Comparison of ENCODE assay signal across 29 cellular contexts in the genomic region with DNA sequence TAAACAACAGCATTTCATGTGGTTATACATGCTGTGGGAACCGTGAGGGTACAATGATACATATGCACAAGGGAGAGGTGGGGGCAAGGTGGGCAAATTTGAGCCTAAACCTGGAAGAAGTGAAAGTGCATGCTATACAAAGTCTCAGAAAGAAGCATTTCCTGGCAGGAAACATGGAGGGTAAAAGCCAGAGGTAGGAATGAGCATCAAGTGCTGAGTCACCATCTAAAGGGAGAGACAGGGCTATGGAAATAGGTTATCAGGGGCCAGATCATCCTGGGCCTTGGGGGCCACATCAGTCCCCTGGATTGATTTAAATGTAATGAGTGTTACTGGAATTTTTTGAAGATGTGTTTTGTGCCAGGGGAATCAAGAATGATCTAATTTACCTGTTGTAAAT.
"Had no signal": no experiment of that assay in that cellular context is flagged by ENCODE, and none has a peak within 500 bp of the region (broad histone marks: within the 10 kb centered on the region; RNA-seq: fewer than 3 reads in every experiment).

No MANE protein-coding gene starts in this region.

- H3K27me3 ChIP-seq: testis, vagina had no signal

- H3K4me3 ChIP-seq: hepatocyte, mucosa of descending colon, smooth muscle cell, testis, vagina had no signal

- H3K9me3 ChIP-seq: mucosa of descending colon, testis, vagina had no signal

- DNase-seq: activated CD4-positive, alpha-beta T cell treated with anti-CD3 and anti-CD28 coated beads, Interleukin-2, amount 10 ng/mL, durations not matched to agents 7 days and 5 days; activated CD4-positive, CD25-positive, alpha-beta regulatory T cell treated with anti-CD3 and anti-CD28 coated beads, Interleukin-2, amount 50 U/mL, for 72 hours; activated CD8-positive, alpha-beta T cell treated with anti-CD3 and anti-CD28 coated beads, Interleukin-2, amount 10 ng/mL, durations not matched to agents 7 days and 5 days; activated gamma-delta T cell treated with Interleukin-2 at 50 U/mL for 16 hours; aorta; caudate nucleus; dermis blood vessel endothelial cell; effector CD8-positive, alpha-beta T cell; glutamatergic neuron; left colon; mucosa of descending colon; nephron progenitor cell; nucleus accumbens; posterior cingulate gyrus; stimulated activated CD4-positive, alpha-beta T cell treated with anti-CD3 and anti-CD28 coated beads, Interleukin-15, amount 100 ng/mL, for 24 hours; testis; trophoblast cell; WERI-Rb-1 had no signal

- H3K27me3 Mint-ChIP-seq: activated CD4-positive, alpha-beta T cell treated with anti-CD3 and anti-CD28 coated beads, Interleukin-2, amount 10 ng/mL, durations not matched to agents 7 days and 5 days; brain; stimulated activated memory B cell treated with anti-CD40 and anti-IgM and Interleukin-4, amounts not matched to agents 10 μg/mL and 1 μg/mL and 100 μg/mL, for 72 hours had no signal

- H3K4me1 Mint-ChIP-seq: activated CD4-positive, alpha-beta T cell treated with anti-CD3 and anti-CD28 coated beads, Interleukin-2, amount 10 ng/mL, durations not matched to agents 7 days and 5 days; brain; memory B cell; nephron progenitor cell; stimulated activated memory B cell treated with anti-CD40 and anti-IgM and Interleukin-4, amounts not matched to agents 10 μg/mL and 1 μg/mL and 100 μg/mL, for 72 hours had no signal

- H3K4me3 Mint-ChIP-seq: activated CD4-positive, alpha-beta T cell treated with anti-CD3 and anti-CD28 coated beads, Interleukin-2, amount 10 ng/mL, durations not matched to agents 7 days and 5 days; activated CD8-positive, alpha-beta T cell treated with anti-CD3 and anti-CD28 coated beads, Interleukin-2, amount 10 ng/mL, durations not matched to agents 7 days and 5 days; activated T-helper 1 cell treated with anti-CD3 and anti-CD28 coated beads, Interleukin-12 subunit alpha, Interleukin-12 subunit beta, Interleukin-2, Interleukin-4 antibody, amounts not matched to agents 30 ng/mL and 10 ng/mL and 1 ng/mL, durations not matched to agents 14 hours and 24 hours and 36 hours; brain; memory B cell; nephron progenitor cell; stimulated activated memory B cell treated with anti-CD40 and anti-IgM and Interleukin-4, amounts not matched to agents 10 μg/mL and 1 μg/mL and 100 μg/mL, for 72 hours had no signal

- H3K27ac ChIP-seq: hepatocyte, testis, vagina, WERI-Rb-1 had no signal

- FAIRE-seq: frontal cortex, islet of Langerhans, TTC549 had no signal

- H3K36me3 Mint-ChIP-seq: activated naive CD4-positive, alpha-beta T cell treated with anti-CD3 and anti-CD28 coated beads, Interleukin-2, amount 50 U/mL, for 72 hours; brain; memory B cell; stimulated activated memory B cell treated with anti-CD40 and anti-IgM and Interleukin-4, amounts not matched to agents 10 μg/mL and 1 μg/mL and 100 μg/mL, for 72 hours had no signal

- H3K79me2 ChIP-seq: hepatocyte had no signal

- H3K9me3 Mint-ChIP-seq: activated T-helper 1 cell treated with anti-CD3 and anti-CD28 coated beads, Interleukin-12 subunit alpha, Interleukin-12 subunit beta, Interleukin-2, Interleukin-4 antibody, amounts not matched to agents 30 ng/mL and 10 ng/mL and 1 ng/mL, durations not matched to agents 14 hours and 24 hours and 36 hours; brain; memory B cell; nephron progenitor cell; stimulated activated memory B cell treated with anti-CD40 and anti-IgM and Interleukin-4, amounts not matched to agents 10 μg/mL and 1 μg/mL and 100 μg/mL, for 72 hours had no signal

- H3K36me3 ChIP-seq: vagina, WERI-Rb-1 had no signal

- H3K4me2 ChIP-seq: hepatocyte, smooth muscle cell had no signal

- H3K4me1 ChIP-seq: testis, vagina had no signal

- H3K27ac Mint-ChIP-seq: activated CD4-positive, alpha-beta T cell treated with anti-CD3 and anti-CD28 coated beads, Interleukin-2, amount 10 ng/mL, durations not matched to agents 7 days and 5 days; activated CD8-positive, alpha-beta T cell treated with anti-CD3 and anti-CD28 coated beads, Interleukin-2, amount 10 ng/mL, durations not matched to agents 7 days and 5 days; activated naive CD4-positive, alpha-beta T cell treated with anti-CD3 and anti-CD28 coated beads, Interleukin-2, amount 50 U/mL, for 72 hours; activated T-helper 1 cell treated with anti-CD3 and anti-CD28 coated beads, Interleukin-12 subunit alpha, Interleukin-12 subunit beta, Interleukin-2, Interleukin-4 antibody, amounts not matched to agents 30 ng/mL and 10 ng/mL and 1 ng/mL, durations not matched to agents 14 hours and 24 hours and 36 hours; brain; memory B cell; nephron progenitor cell; stimulated activated memory B cell treated with anti-CD40 and anti-IgM and Interleukin-4, amounts not matched to agents 10 μg/mL and 1 μg/mL and 100 μg/mL, for 72 hours had no signal
